In the genomic region with DNA sequence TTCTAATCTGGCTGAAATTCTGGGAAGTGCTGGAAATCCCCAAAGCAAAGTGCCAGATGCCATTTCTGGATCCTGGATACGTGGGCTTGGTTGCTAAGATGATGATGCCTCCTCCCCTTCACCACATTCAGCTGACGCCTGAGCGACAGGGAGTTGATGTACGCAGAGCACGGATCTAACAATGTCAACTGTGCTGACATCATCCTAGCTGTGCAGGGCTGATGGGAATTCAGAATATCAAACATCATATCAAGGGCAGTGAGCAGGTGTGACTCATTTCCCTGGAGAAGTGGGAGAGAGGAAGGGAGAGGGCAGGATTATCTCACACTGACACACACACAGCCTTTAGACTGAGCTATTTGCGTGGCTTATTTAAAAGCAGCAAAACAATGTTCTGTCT, we compare ENCODE assay signal across 8 cellular contexts.
DNase-seq lines count a peak whose midpoint lies in the region; ATAC-seq and TF ChIP-seq lines count a peak whose summit lies in the region.

No MANE protein-coding gene starts in this region.

- peaks cover 0 to 2% of the 10 kb centered on the region in 2 donors for H3K9me3 Mint-ChIP-seq in natural killer cell

- H3K27me3 ChIP-seq in Panc1 (ENCODE audit: control insufficient read depth, insufficient read depth, low read length), result no peaks in the 10 kb centered on the region

- H3K4me3 ChIP-seq in Panc1 (ENCODE audit: low read depth in 2 of 2, low read length in 2 of 2), result no peak overlapping the region
- H3K4me3 ChIP-seq in fibroblast of pulmonary artery (replicated peaks; ENCODE audit: low read depth, low read length), result no peak overlapping the region

- POLR2A ChIA-PET in HEK293T (lab: Yijun Ruan, JAX), result no interaction called here
- POLR2A ChIA-PET in Panc1 (lab: Charles Lee), result no interaction called here

- peak; percentile 80 for ATAC-seq in Panc1
- no peak for ATAC-seq in natural killer cell
- no peak for ATAC-seq in HG03439 (IDR thresholded peaks at IDR 0.05; ENCODE audit: unreplicated experiment)

- BruUV-seq in Panc1 (replicated peaks; lab: Mats Ljungman, UMichigan), result no TSS peak

- no peak overlapping the region for H3K27ac Mint-ChIP-seq in natural killer cell

- H3K9me3 ChIP-seq in Panc1 (ENCODE audit: control insufficient read depth, insufficient read depth, low read depth, low read length), result no peaks in the 10 kb centered on the region

- H3K27me3 Mint-ChIP-seq in natural killer cell (ENCODE audit: low read depth in 2 of 2), result peaks cover 7 to 21% of the 10 kb centered on the region in 2 donors

- DNase-seq in HEK293T (ENCODE audit: extremely low spot score) (peak; percentile 20), Panc1 (ENCODE audit: low read depth, low spot score) (peak; percentile 59), fibroblast of pulmonary artery (ENCODE audit: low read depth) (peak; percentile 99), posterior vena cava (ENCODE audit: low spot score) (peak; percentile 83), DMS79 treated with DMSO at 0.1 percent for 48 hours (lab: John Stamatoyannopoulos, UW) (no peak), T-helper 9 cell (no peak), natural killer cell (no peak)

- intact Hi-C loops in Panc1 (cut with micrococcal nuclease; ENCODE audit: unreplicated experiment), result no loop called here
- intact Hi-C loops in posterior vena cava (cut with DNase I), result no loop called here
- intact Hi-C loops in natural killer cell (cut with micrococcal nuclease), result no loop called here

- TF ChIP-seq CTCF in Panc1 (IDR thresholded peaks at IDR 0.05) (no peak), fibroblast of pulmonary artery (IDR thresholded peaks at IDR 0.05; ENCODE audit: low read length, missing control alignments) (no peak), natural killer cell (IDR thresholded peaks at IDR 0.05) (no peak)

- H3K27ac ChIP-seq in Panc1 (ENCODE audit: low read length), result no peak overlapping the region

- peaks cover 10% of the 10 kb centered on the region for H3K36me3 Mint-ChIP-seq in natural killer cell

- no peaks in the 10 kb centered on the region for H3K4me1 Mint-ChIP-seq in natural killer cell

- in situ Hi-C loops in Panc1 (cut with HindIII; ENCODE audit: low pct_unique_long_range_greater_than_20kb, low sequenced_read_pairs), result no loop called here

- no peaks in the 10 kb centered on the region for H3K4me1 ChIP-seq in Panc1 (ENCODE audit: control insufficient read depth, insufficient read depth, low read length)

- no peaks in the 10 kb centered on the region for H3K36me3 ChIP-seq in Panc1 (ENCODE audit: control insufficient read depth, insufficient read depth, low read length)

- CTCF ChIA-PET in HEK293T (lab: Yijun Ruan, JAX), result no interaction called here
- CTCF ChIA-PET in Panc1 (lab: Charles Lee), result no interaction called here

- H3K4me3 Mint-ChIP-seq in natural killer cell, result no peak overlapping the region

TF ChIP-seq in HEK293T, 16 proteins besides CTCF, POLR2A, EP300 and RAD21:
- TF ChIP-seq SP1 (IDR thresholded peaks at IDR 0.05), result no peak
- TF ChIP-seq, protein P1, sequence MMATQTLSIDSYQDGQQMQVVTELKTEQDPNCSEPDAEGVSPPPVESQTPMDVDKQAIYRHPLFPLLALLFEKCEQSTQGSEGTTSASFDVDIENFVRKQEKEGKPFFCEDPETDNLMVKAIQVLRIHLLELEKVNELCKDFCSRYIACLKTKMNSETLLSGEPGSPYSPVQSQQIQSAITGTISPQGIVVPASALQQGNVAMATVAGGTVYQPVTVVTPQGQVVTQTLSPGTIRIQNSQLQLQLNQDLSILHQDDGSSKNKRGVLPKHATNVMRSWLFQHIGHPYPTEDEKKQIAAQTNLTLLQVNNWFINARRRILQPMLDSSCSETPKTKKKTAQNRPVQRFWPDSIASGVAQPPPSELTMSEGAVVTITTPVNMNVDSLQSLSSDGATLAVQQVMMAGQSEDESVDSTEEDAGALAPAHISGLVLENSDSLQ (IDR thresholded peaks at IDR 0.05), result peak; percentile 50

Comparison
In these comparisons a context has a peak if more than half of its experiments do, and no peak if none do; other contexts are left out.
1. DNase-seq: peak in HEK293T (single experiment), Panc1 (single experiment), fibroblast of pulmonary artery (single experiment) and posterior vena cava (single experiment); none in DMS79 treated with DMSO at 0.1 percent for 48 hours (single experiment), T-helper 9 cell (single experiment) and natural killer cell (single experiment).